In the genomic region with DNA sequence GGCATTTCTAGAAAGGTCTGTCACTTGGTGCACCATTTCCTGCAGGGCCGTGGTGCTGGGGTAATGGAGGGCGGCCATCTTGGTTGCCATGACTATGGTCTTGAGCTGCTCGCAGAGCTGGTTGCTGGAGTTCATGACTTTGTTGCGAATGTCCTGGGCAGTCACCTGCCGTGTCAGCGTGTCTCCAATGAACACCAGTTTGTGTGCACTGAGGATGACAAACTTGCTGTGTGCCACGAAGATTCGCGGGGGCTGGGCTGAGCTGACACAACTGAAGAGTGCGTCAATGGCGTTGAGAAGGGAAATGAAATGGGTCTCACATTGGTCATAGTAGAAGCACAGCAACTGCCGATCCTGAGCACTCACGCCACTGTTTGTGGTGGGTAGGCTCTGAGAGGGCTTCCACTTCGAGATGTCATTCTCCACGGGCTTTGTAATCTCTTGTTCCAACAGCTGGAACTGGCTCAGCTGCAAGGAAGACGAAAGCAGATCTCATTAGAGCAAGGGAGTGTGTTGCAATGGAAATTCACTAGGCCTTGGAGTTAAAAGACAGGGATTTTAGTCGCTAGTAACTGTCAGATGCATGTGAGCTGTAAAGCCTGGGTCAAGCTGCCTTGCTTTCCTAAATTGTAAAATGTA, we compare ENCODE assay signal across 18 cellular contexts. TPM values are rescaled to one million over a fixed set of nuclear protein-coding genes. Genes with fewer than 3 reads are reported as not detected.
DNase-seq lines count a peak whose midpoint lies in the region; ATAC-seq, FAIRE-seq and TF ChIP-seq lines count a peak whose summit lies in the region.
"Had no signal": no experiment of that assay in that cellular context is flagged by ENCODE, and none has a peak within 500 bp of the region (broad histone marks: within the 10 kb centered on the region; RNA-seq: fewer than 3 reads in every experiment).

No MANE protein-coding gene starts in this region.

- H3K4me3 ChIP-seq in gastroesophageal sphincter (no peak overlapping the region), smooth muscle cell (no peak overlapping the region)

- no peak overlapping the region for H3K4me2 ChIP-seq in smooth muscle cell

- no peak overlapping the region for H2AFZ ChIP-seq in smooth muscle cell (ENCODE audit: low read depth)

- H3K27ac ChIP-seq in gastroesophageal sphincter (no peak overlapping the region), smooth muscle cell (ENCODE audit: low read depth) (peak overlapping the region; percentile 22)
- H3K27ac ChIP-seq: 22Rv1 had no signal

- peaks cover 73% of the 10 kb centered on the region for H3F3A ChIP-seq in smooth muscle cell (ENCODE audit: low read depth)

- H3K36me3 ChIP-seq in gastroesophageal sphincter (peaks cover 0 to 65% of the 10 kb centered on the region in 2 donors), smooth muscle cell (ENCODE audit: low read depth) (peaks cover 59% of the 10 kb centered on the region)

- H3K4me1 ChIP-seq in gastroesophageal sphincter, result peaks cover 0 to 11% (median 0%) of the 10 kb centered on the region in 3 donors
- no peaks in the 10 kb centered on the region for H3K4me1 ChIP-seq in smooth muscle cell (ENCODE audit: low read depth)

- peak; percentile 14 for DNase-seq in NCI-H82 (lab: John Stamatoyannopoulos, UW)
- DNase-seq in NCI-H82 treated with DMSO at 0.1 percent for 48 hours (lab: John Stamatoyannopoulos, UW; ENCODE audit: unreplicated experiment), result no peak
- no peak for DNase-seq in HTR-8/SVneo (ENCODE audit: insufficient read length, low spot score)
- DNase-seq in smooth muscle cell (lab: John Stamatoyannopoulos, UW; ENCODE audit: unreplicated experiment), result no peak
- DNase-seq in mucosa of gallbladder (ENCODE audit: low spot score), result no peak
- DNase-seq in UCSD-AML1 (lab: John Stamatoyannopoulos, UW; ENCODE audit: unreplicated experiment), result no peak
- DNase-seq: DND-41, GOT3, NCI-H1105 treated with DMSO at 0.1 percent for 48 hours, NCI-H1694 treated with DMSO at 0.1 percent for 48 hours, NCI-H2227 treated with DMSO at 0.1 percent for 48 hours, NCI-H524, PC-3, RPMI8226 had no signal

- peaks cover 26% of the 10 kb centered on the region for H3K79me2 ChIP-seq in smooth muscle cell (ENCODE audit: low read depth)

- 86 to 92% methylated on average over 5 to 11 of the region's 17 CpGs for WGBS in gastroesophageal sphincter (ENCODE audit: low coverage in 1 of 2), 2 donors
- 77% methylated on average over 17 of the region's 17 CpGs for WGBS in smooth muscle cell (ENCODE audit: low lambda C conversion rate)

- FAIRE-seq in HTR-8/SVneo (lab: Jason Lieb, UNC), result peak; percentile 36
- FAIRE-seq: G401.6 had no signal

- no peak overlapping the region for H3K9ac ChIP-seq in smooth muscle cell (ENCODE audit: low read depth)

- H4K20me1 ChIP-seq in smooth muscle cell (ENCODE audit: low read depth), result peaks cover 41% of the 10 kb centered on the region

- H3K27me3 ChIP-seq in gastroesophageal sphincter (no peaks in the 10 kb centered on the region), smooth muscle cell (ENCODE audit: low read depth) (no peaks in the 10 kb centered on the region)

- no peak for TF ChIP-seq CTCF in gastroesophageal sphincter (IDR thresholded peaks at IDR 0.05)
- no peak for TF ChIP-seq CTCF in smooth muscle cell (IDR thresholded peaks at IDR 0.05; ENCODE audit: borderline replicate concordance, insufficient read depth, poor library complexity, severe bottlenecking)

- no peak for TF ChIP-seq POLR2A in gastroesophageal sphincter (IDR thresholded peaks at IDR 0.05)

- TF ChIP-seq EP300 in gastroesophageal sphincter (IDR thresholded peaks at IDR 0.05), result no peak

- ATAC-seq in gastroesophageal sphincter, result peak; percentile 31
- no peak for ATAC-seq in GM21528 (IDR thresholded peaks at IDR 0.05; ENCODE audit: low FRiP score, unreplicated experiment)
- ATAC-seq: PC-3 had no signal

- H3K9me3 ChIP-seq in gastroesophageal sphincter (peaks cover 0 to 3% (median 0%) of the 10 kb centered on the region in 3 donors), smooth muscle cell (replicated peaks; ENCODE audit: low read depth) (no peaks in the 10 kb centered on the region)

RNA-seq across cellular contexts. Expression of a gene that starts 47.1 kb away (rescaled TPM):
- total RNA-seq in gastroesophageal sphincter (10 to 100 TPM; 13.1 to 42.7 (median 26.7) TPM), smooth muscle cell (127 and 139 TPM in 2 replicates), mucosa of gallbladder (18.1 TPM)
- 75.2 and 85.6 TPM in 2 replicates for polyA plus RNA-seq in smooth muscle cell
